Comparison of ENCODE assay signal across 6 cellular contexts in the genomic region with DNA sequence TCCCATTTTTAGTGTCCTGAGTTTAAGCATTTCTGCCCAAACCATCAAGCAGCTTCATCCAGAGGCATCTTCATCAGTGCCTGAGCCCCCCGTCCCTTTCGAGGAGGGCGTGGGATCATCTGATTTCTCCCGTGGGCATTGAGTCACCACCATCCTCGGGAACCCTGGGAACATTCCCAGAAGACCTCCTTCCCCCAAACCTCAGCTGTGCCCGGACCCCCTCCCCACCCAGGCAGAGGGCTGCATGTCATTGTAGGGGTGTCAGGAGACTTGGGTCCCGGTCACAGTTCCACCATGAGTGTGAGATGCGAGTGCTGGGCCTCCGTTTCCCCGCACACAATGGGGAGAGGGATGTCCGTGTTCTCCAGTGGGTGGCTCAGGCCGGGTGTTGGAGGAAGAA. TPM values are rescaled to one million over a fixed set of nuclear protein-coding genes. Genes with fewer than 3 reads are reported as not detected.
"Had no signal": no experiment of that assay in that cellular context is flagged by ENCODE, and none has a peak within 500 bp of the region (broad histone marks: within the 10 kb centered on the region; RNA-seq: fewer than 3 reads in every experiment).

No MANE protein-coding gene starts in this region.

RNA-seq across cellular contexts. Expression of gene FLT4, which starts 32.6 kb away (rescaled TPM):
- total RNA-seq: GM23248, H4, HT-29 had no signal
- polyA plus RNA-seq: GM23248 had no signal

RNA-seq across cellular contexts. Expression of gene OR2Y1, which starts 57.9 kb away (rescaled TPM):
- total RNA-seq: GM23248, H4, H7, HT-29, IMR-90, K562 had no signal
- polyA plus RNA-seq: GM23248, IMR-90, K562 had no signal
